In genomic region chr3:187136936-187137335, GRCh38 we compare ENCODE assay signal across 14 cellular contexts. TPM values are rescaled to one million over a fixed set of nuclear protein-coding genes. Genes with fewer than 3 reads are reported as not detected.
DNase-seq lines count a peak whose midpoint lies in the region; ATAC-seq and TF ChIP-seq lines count a peak whose summit lies in the region.
"Had no signal": no experiment of that assay in that cellular context is flagged by ENCODE, and none has a peak within 500 bp of the region (broad histone marks: within the 10 kb centered on the region; RNA-seq: fewer than 3 reads in every experiment).

No MANE protein-coding gene starts in this region.

- H3K4me3 ChIP-seq in IMR-90 (ENCODE audit: insufficient read depth, low read depth, low read length) = no peak overlapping the region
- H3K4me3 ChIP-seq in adipocyte (ENCODE audit: low read length) = no peak overlapping the region
- no peak overlapping the region for H3K4me3 ChIP-seq in upper lobe of left lung
- H3K4me3 ChIP-seq: lower lobe of right lung, SK-N-MC had no signal

- no peak overlapping the region for H2BK120ac ChIP-seq in IMR-90 (ENCODE audit: low read depth, low read length)

- no peak overlapping the region for H2BK20ac ChIP-seq in IMR-90 (ENCODE audit: low read depth, low read length)

- intact Hi-C loops in IMR-90 (cut with micrococcal nuclease) = no loop called here

- DNase-seq in Daoy (ENCODE audit: low read depth) (peak; percentile 68), IMR-90 (peak; percentile 74), adipocyte (ENCODE audit: low read depth) (peak; percentile 15), iris pigment epithelial cell (ENCODE audit: low read depth) (peak; percentile 77), AML-193 (lab: John Stamatoyannopoulos, UW) (no peak), upper lobe of left lung (no peak)
- DNase-seq: activated B cell treated with CpG ODN at 0.5 μM for 24 hours; activated T-cell treated with anti-CD3 and anti-CD28 coated beads, Interleukin-2, amount 50 U/mL, for 48 hours; aorta; lower lobe of right lung; NCI-H1930; NCI-H774 had no signal

- peaks cover 10 to 35% of the 10 kb centered on the region in 2 experiments for H3K79me1 ChIP-seq in IMR-90 (ENCODE audit: low read depth in 1 of 2, low read length in 2 of 2)

- no peaks in the 10 kb centered on the region for H4K20me1 ChIP-seq in IMR-90 (ENCODE audit: insufficient read depth, low read length)

- H3K4me1 ChIP-seq in IMR-90 (ENCODE audit: control insufficient read depth, insufficient read depth, low read length) = no peaks in the 10 kb centered on the region
- peaks cover 4% of the 10 kb centered on the region for H3K4me1 ChIP-seq in adipocyte (ENCODE audit: control insufficient read depth, insufficient read depth, low read length)
- H3K4me1 ChIP-seq in upper lobe of left lung = peaks cover 3 to 15% (median 6%) of the 10 kb centered on the region in 4 donors

- dilution Hi-C loops in IMR-90 (cut with HindIII; ENCODE audit: low sequenced_read_pairs, unreplicated experiment) = no loop called here

- H3K9me1 ChIP-seq in IMR-90 (ENCODE audit: insufficient read depth, low read length) = no peaks in the 10 kb centered on the region; the same call in 1 of the 2 replicates

- no TSS peak for BruUV-seq in IMR-90 (replicated peaks; lab: Mats Ljungman, UMichigan)

- CTCF ChIA-PET in IMR-90 (lab: Yijun Ruan, JAX) = interaction anchor here (1.0 kb wide), 1 partner anchor 28 kb away, joined by 5 read pairs; no protein-coding TSS in a partner anchor

- POLR2A ChIA-PET in IMR-90 (lab: Charles Lee; ENCODE audit: unreplicated experiment) = interaction anchor here (0.6 kb wide), 1 partner anchor 182 kb away, joined by 5 read pairs; no protein-coding TSS in a partner anchor

- H3K36me3 ChIP-seq in IMR-90 (ENCODE audit: control insufficient read depth, insufficient read depth, low read length) (no peaks in the 10 kb centered on the region), adipocyte (ENCODE audit: control insufficient read depth, insufficient read depth, low read length, severe bottlenecking) (no peaks in the 10 kb centered on the region), upper lobe of left lung (no peaks in the 10 kb centered on the region)
- H3K36me3 ChIP-seq: lower lobe of right lung had no signal

- no peak overlapping the region for H3K23ac ChIP-seq in IMR-90 (ENCODE audit: low read depth, low read length)

- ATAC-seq in IMR-90 (ENCODE audit: low read depth) (no peak), GM19324 (IDR thresholded peaks at IDR 0.05; ENCODE audit: low FRiP score, unreplicated experiment) (no peak), upper lobe of left lung (ENCODE audit: low FRiP score in 2 of 2) (no peak)
- ATAC-seq: lower lobe of right lung had no signal

- H3K27ac ChIP-seq in IMR-90 (ENCODE audit: insufficient read depth, low read length) = no peak overlapping the region
- H3K27ac ChIP-seq in upper lobe of left lung = no peak overlapping the region
- H3K27ac ChIP-seq: lower lobe of right lung, SK-N-MC had no signal

- H2AK9ac ChIP-seq in IMR-90 (replicated peaks; ENCODE audit: low read depth, low read length, poor library complexity) = no peak overlapping the region

- H3K18ac ChIP-seq in IMR-90 (ENCODE audit: low read depth, low read length) = no peak overlapping the region

- H2AFZ ChIP-seq in IMR-90 (replicated peaks; ENCODE audit: low read length, poor library complexity) = no peak overlapping the region

- in situ Hi-C loops in IMR-90 (cut with MboI; ENCODE audit: low sequenced_read_pairs) = no loop called here

- no peak for TF ChIP-seq RAD21 in IMR-90 (IDR thresholded peaks at IDR 0.05; ENCODE audit: low read length)

- H3K9ac ChIP-seq in IMR-90 (ENCODE audit: low read depth, low read length) = no peak overlapping the region
- H3K9ac ChIP-seq in adipocyte (ENCODE audit: low read length) = no peak overlapping the region

- H3K4me2 ChIP-seq in IMR-90 (ENCODE audit: low read depth, low read length) = no peak overlapping the region

- H3K9me3 ChIP-seq in IMR-90 (ENCODE audit: control insufficient read depth, insufficient read depth, low read length) (no peaks in the 10 kb centered on the region), adipocyte (ENCODE audit: control insufficient read depth, low read length) (no peaks in the 10 kb centered on the region), upper lobe of left lung (no peaks in the 10 kb centered on the region)
- H3K9me3 ChIP-seq: lower lobe of right lung had no signal

- TF ChIP-seq CTCF in IMR-90 (conservative IDR thresholded peaks at IDR 0.05; ENCODE audit: low read depth, low read length) = no peak
- no peak for TF ChIP-seq CTCF in upper lobe of left lung (IDR thresholded peaks at IDR 0.05)

- no peak overlapping the region for H3K14ac ChIP-seq in IMR-90 (replicated peaks; ENCODE audit: low read depth, low read length)

- no peak overlapping the region for H4K8ac ChIP-seq in IMR-90 (ENCODE audit: low read depth in 2 of 2, low read length in 2 of 2)

- no peak overlapping the region for H2AK5ac ChIP-seq in IMR-90 (ENCODE audit: low read depth, low read length)

- no peak overlapping the region for H3K56ac ChIP-seq in IMR-90 (ENCODE audit: extremely low read depth, insufficient read depth, low read length)

- H3K27me3 ChIP-seq in IMR-90 (ENCODE audit: control insufficient read depth, insufficient read depth, low read length) (0 out of 2 replicates have a peak, but pooled peaks cover 1% of the 10 kb centered on the region), adipocyte (replicated peaks; ENCODE audit: control insufficient read depth, insufficient read depth, low read length) (no peaks in the 10 kb centered on the region), upper lobe of left lung (no peaks in the 10 kb centered on the region)

- H3K4ac ChIP-seq in IMR-90 (ENCODE audit: low read depth, low read length) = no peak overlapping the region

- TF ChIP-seq POLR2A in IMR-90 (IDR thresholded peaks at IDR 0.05; ENCODE audit: low read depth, low read length) (no peak), upper lobe of left lung (IDR thresholded peaks at IDR 0.05) (no peak)

- H2BK15ac ChIP-seq in IMR-90 (ENCODE audit: low read depth, low read length) = no peak overlapping the region

- H4K5ac ChIP-seq in IMR-90 (ENCODE audit: low read depth, low read length) = no peak overlapping the region

- no peak for TF ChIP-seq EP300 in upper lobe of left lung (IDR thresholded peaks at IDR 0.05)

- WGBS in IMR-90 (ENCODE audit: extremely low coverage in 2 of 2, insufficient read length in 1 of 2), 2 experiments = no CpG with 5 or more reads among the region's 4 CpGs
- 80 to 88% methylated on average over 4 of the region's 4 CpGs for WGBS in upper lobe of left lung, 2 donors

- H4K91ac ChIP-seq in IMR-90 (ENCODE audit: insufficient read depth, low read depth, low read length) = no peak overlapping the region

- no peak overlapping the region for H2BK5ac ChIP-seq in IMR-90 (ENCODE audit: low read depth, low read length, poor library complexity, severe bottlenecking)

TF ChIP-seq in IMR-90, 13 proteins besides CTCF, POLR2A, EP300 and RAD21:
- TF ChIP-seq SMC3 (IDR thresholded peaks at IDR 0.05; ENCODE audit: low read depth, low read length) (no peak), CEBPB (IDR thresholded peaks at IDR 0.05; ENCODE audit: low read depth, low read length) (peak; percentile 63)

RNA-seq across cellular contexts. Expression of gene RPL39L, which starts 2.4 kb away (rescaled TPM):
- 44.2 and 62.6 TPM in 2 replicates for total RNA-seq in Daoy (2014; rRNA removed; shearing (Covaris generic))
- total RNA-seq in IMR-90 (2012; rRNA removed) (32.5 and 34.6 TPM in 2 replicates), upper lobe of left lung (1 to 10 TPM; 1.6 to 8.2 (median 4.8) TPM)
- polyA plus RNA-seq in IMR-90 (2012; rRNA removed) = 18.1 and 22.1 TPM in 2 replicates
- 8.4 and 18.9 TPM in 2 replicates for polyA plus RNA-seq in IMR-90 (2012; cell fraction: cytosol; rRNA removed)
- 4.1 and 7.0 TPM in 2 replicates for polyA plus RNA-seq in IMR-90 (2012; cell fraction: nucleus; rRNA removed; ENCODE audit: low replicate concordance)

Comparison
In these comparisons a context has a peak if more than half of its experiments do, and no peak if none do; other contexts are left out.
1. DNase-seq: peak in Daoy (single experiment), IMR-90 (single experiment), adipocyte (single experiment) and iris pigment epithelial cell (single experiment); none in AML-193 (0 of 2) and upper lobe of left lung (0 of 2).